1 cellular context compared by ENCODE assay signal in the genomic region with DNA sequence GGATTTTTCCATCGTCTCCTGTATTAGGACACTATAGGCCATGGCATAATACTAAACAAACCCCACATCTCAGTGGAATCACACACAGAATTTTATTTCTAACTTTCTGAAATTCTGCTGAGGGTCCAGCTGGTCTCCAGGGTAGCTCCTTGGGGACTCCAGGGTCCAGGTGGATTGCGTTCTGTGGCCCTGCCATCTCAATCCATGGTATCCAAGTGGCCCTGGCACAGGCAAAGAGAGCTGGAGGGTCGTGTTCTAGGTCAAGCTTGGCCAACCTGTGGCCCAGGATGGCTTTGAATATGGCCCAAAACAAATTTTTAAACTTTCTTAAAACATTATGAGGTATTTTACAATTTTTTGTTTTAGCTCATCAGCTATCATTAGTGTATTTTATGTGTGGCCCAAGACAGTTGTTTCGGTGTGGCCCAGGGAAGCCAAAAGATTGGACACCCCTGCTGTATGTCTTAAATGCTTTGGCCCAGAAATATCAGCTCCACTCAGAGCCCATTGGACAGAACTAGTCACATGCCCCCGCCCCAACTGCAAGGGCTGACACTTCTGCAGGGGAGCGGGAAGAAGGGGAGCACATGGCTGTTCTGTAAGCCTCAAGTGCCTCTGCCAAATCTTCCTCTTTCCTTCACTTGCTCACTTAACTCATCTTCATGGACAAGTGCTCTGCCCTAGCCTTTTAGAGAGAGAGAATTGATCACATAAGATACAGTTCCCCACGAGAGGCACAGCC.
TF ChIP-seq lines count a peak whose summit lies in the region.

No MANE protein-coding gene starts in this region.

TF ChIP-seq in H1, 55 proteins besides CTCF, POLR2A, EP300 and RAD21 (continued from another document):
- TF ChIP-seq, protein P1, sequence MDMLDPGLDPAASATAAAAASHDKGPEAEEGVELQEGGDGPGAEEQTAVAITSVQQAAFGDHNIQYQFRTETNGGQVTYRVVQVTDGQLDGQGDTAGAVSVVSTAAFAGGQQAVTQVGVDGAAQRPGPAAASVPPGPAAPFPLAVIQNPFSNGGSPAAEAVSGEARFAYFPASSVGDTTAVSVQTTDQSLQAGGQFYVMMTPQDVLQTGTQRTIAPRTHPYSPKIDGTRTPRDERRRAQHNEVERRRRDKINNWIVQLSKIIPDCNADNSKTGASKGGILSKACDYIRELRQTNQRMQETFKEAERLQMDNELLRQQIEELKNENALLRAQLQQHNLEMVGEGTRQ (IDR thresholded peaks at IDR 0.05; ENCODE audit: low read length), result peak; percentile 46; the same call in 1 of the 2 replicates
- TF ChIP-seq, protein P2, sequence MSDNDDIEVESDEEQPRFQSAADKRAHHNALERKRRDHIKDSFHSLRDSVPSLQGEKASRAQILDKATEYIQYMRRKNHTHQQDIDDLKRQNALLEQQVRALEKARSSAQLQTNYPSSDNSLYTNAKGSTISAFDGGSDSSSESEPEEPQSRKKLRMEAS (IDR thresholded peaks at IDR 0.05), result peak; percentile 39; the same call in 1 of the 2 replicates
- TF ChIP-seq BRCA1 (IDR thresholded peaks at IDR 0.05; ENCODE audit: low read depth, low read length) (no peak), POLR2AphosphoS5 (IDR thresholded peaks at IDR 0.05; ENCODE audit: low read depth, low read length) (no peak), KDM1A (IDR thresholded peaks at IDR 0.05; ENCODE audit: borderline replicate concordance, low read length) (no peak), MAFK (IDR thresholded peaks at IDR 0.05; ENCODE audit: low read depth, low read length) (no peak), PHF8 (conservative IDR thresholded peaks at IDR 0.05; ENCODE audit: low read depth, low read length) (no peak)
- TF ChIP-seq, protein P3, sequence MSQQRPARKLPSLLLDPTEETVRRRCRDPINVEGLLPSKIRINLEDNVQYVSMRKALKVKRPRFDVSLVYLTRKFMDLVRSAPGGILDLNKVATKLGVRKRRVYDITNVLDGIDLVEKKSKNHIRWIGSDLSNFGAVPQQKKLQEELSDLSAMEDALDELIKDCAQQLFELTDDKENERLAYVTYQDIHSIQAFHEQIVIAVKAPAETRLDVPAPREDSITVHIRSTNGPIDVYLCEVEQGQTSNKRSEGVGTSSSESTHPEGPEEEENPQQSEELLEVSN (IDR thresholded peaks at IDR 0.05), result peak; percentile 83
